ENCODE assay signal across 1 cellular context in genomic region chr21:42285569-42286245, GRCh38.
TF ChIP-seq lines count a peak whose summit lies in the region.

No MANE protein-coding gene starts in this region.

TF ChIP-seq in K562, 482 proteins besides CTCF, POLR2A, EP300 and RAD21:
- TF ChIP-seq, protein P1, sequence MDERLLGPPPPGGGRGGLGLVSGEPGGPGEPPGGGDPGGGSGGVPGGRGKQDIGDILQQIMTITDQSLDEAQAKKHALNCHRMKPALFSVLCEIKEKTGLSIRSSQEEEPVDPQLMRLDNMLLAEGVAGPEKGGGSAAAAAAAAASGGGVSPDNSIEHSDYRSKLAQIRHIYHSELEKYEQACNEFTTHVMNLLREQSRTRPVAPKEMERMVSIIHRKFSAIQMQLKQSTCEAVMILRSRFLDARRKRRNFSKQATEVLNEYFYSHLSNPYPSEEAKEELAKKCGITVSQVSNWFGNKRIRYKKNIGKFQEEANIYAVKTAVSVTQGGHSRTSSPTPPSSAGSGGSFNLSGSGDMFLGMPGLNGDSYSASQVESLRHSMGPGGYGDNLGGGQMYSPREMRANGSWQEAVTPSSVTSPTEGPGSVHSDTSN (CRISPR knock-in tag; IDR thresholded peaks at IDR 0.05; ENCODE audit: low read depth), result no peak
- TF ChIP-seq, protein P1 (tag; conservative IDR thresholded peaks at IDR 0.05; ENCODE audit: low read depth), result peak; percentile 21; the same call in 1 of the 2 replicates
- TF ChIP-seq ARNT (IDR thresholded peaks at IDR 0.05), result no peak
- TF ChIP-seq PTBP1 (IDR thresholded peaks at IDR 0.05; ENCODE audit: low read depth, low read length), result no peak
- TF ChIP-seq RBBP5 (IDR thresholded peaks at IDR 0.05; ENCODE audit: borderline replicate concordance, insufficient read depth, low read length, poor library complexity, severe bottlenecking), result no peak
- no peak for TF ChIP-seq FOXP4 (CRISPR knock-in tag; IDR thresholded peaks at IDR 0.05; ENCODE audit: borderline replicate concordance)
- TF ChIP-seq TRIM28 (IDR thresholded peaks at IDR 0.05), result no peak
